ENCODE assay signal across 15 cellular contexts in the genomic region with DNA sequence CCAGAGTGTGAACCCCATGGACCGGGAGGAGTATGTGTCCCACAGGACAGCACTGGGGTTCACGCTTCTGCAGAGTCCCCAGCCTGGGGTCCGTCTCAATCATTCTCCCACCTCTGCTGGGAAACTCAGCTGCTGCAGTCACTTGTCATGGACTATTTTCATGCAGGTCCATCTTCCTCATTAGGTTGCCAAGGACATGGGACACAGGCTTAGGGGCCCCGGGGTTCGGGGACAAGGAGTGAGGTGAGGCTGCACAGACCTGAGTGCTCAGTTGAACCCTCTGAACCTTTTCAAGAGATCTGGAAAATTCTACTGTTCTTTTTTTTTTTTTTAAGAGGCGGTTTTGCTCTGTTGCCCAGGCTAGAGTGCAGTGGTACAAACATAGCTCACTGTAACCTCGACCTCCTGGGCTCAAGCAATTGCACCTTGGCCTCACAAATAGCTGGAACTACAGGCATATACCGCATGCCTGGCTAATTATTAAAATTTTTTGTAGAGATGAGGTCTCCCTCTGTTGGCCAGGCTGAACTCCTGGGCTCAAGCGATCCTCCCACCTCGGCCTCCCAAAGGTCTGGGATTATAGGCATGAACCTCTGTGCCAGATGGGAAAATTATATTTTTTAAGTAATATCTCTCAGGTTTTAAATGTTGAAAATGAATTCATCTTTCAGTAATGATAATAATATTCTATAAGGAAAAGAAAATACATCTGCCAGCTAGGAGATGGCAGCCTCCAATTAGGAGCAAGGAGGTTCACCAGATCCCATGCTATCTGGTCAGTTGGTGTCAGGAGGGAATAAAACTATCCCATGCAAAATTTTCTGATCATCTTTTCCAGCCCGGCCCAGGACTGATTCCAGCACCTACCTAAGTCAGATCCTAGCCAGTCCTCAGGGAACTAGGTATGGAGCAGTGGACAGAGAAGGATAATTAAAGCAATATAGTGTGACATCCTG.
"Had no signal": no experiment of that assay in that cellular context is flagged by ENCODE, and none has a peak within 500 bp of the region (broad histone marks: within the 10 kb centered on the region; RNA-seq: fewer than 3 reads in every experiment).

No MANE protein-coding gene starts in this region.

- H3K27ac ChIP-seq: cardiac muscle cell, coronary artery, heart right ventricle, lower lobe of right lung, tibial artery, uterus had no signal

- H3K9me3 ChIP-seq: heart right ventricle, lower lobe of right lung, tibial artery, uterus had no signal

- DNase-seq: activated CD4-positive, alpha-beta T cell treated with anti-CD3 and anti-CD28 coated beads for 4 hours; activated CD8-positive, alpha-beta memory T cell treated with anti-CD3 and anti-CD28 coated beads, Interleukin-2, amount 50 U/mL, for 48 hours; activated CD8-positive, alpha-beta T cell treated with anti-CD3 and anti-CD28 coated beads for 36 hours; activated naive CD4-positive, alpha-beta T cell treated with anti-CD3 and anti-CD28 coated beads for 36 hours; effector CD4-positive, alpha-beta T cell; heart right ventricle; islet precursor cell; lower lobe of right lung; tibial artery; uterus had no signal

- H3K27me3 ChIP-seq: heart right ventricle, uterus had no signal

- H3K36me3 ChIP-seq: cardiac muscle cell, heart right ventricle, lower lobe of right lung, tibial artery, uterus had no signal

- H3K4me3 ChIP-seq: cardiac muscle cell, coronary artery, heart right ventricle, lower lobe of right lung, skin epidermis, tibial artery, uterus had no signal

- FAIRE-seq: endothelial cell of umbilical vein, frontal cortex had no signal

- H3K4me1 ChIP-seq: uterus had no signal
